ENCODE assay signal across 19 cellular contexts in genomic region chr9:133962341-133962740, GRCh38. TPM values are rescaled to one million over a fixed set of nuclear protein-coding genes. Genes with fewer than 3 reads are reported as not detected.
A peak's percentile ranks its signal among the peaks of the same experiment; 100 is the strongest.
DNase-seq lines count a peak whose midpoint lies in the region; ATAC-seq and TF ChIP-seq lines count a peak whose summit lies in the region.
"Had no signal": no experiment of that assay in that cellular context is flagged by ENCODE, and none has a peak within 500 bp of the region (broad histone marks: within the 10 kb centered on the region; RNA-seq: fewer than 3 reads in every experiment).

No MANE protein-coding gene starts in this region.

- no peak for TF ChIP-seq EP300 in suprapubic skin (IDR thresholded peaks at IDR 0.05)

- TF ChIP-seq CTCF in left ventricle myocardium inferior (IDR thresholded peaks at IDR 0.05; ENCODE audit: borderline replicate concordance), result no peak
- no peak for TF ChIP-seq CTCF in OCI-LY3 (IDR thresholded peaks at IDR 0.05; ENCODE audit: low read depth, low read length)
- no peak for TF ChIP-seq CTCF in suprapubic skin (IDR thresholded peaks at IDR 0.05)

- peaks cover 3 to 4% of the 10 kb centered on the region in 2 donors for H3K9me3 Mint-ChIP-seq in stimulated activated naive B cell treated with anti-CD40 and anti-IgM and Interleukin-4, amounts not matched to agents 10 μg/mL and 1 μg/mL and 100 μg/mL, for 72 hours

- H3K4me1 Mint-ChIP-seq in stimulated activated naive B cell treated with anti-CD40 and anti-IgM and Interleukin-4, amounts not matched to agents 10 μg/mL and 1 μg/mL and 100 μg/mL, for 72 hours, result peaks cover 62 to 84% of the 10 kb centered on the region in 2 donors

- TF ChIP-seq POLR2A in suprapubic skin (IDR thresholded peaks at IDR 0.05), result no peak

- DNase-seq in left cardiac atrium (peak; percentile 18), left ventricle myocardium inferior (no peak), right cardiac atrium (peak; percentile 6 to 42 (median 34)), NOMO-1 treated with dmso at 0.1 percent for 144 hours (lab: John Stamatoyannopoulos, UW; ENCODE audit: unreplicated experiment) (no peak), HuH-7.5 (ENCODE audit: low spot score) (no peak), suprapubic skin (ENCODE audit: low spot score in 2 of 2) (no peak)
- DNase-seq in stimulated activated naive B cell treated with anti-CD40 and anti-IgM and Interleukin-4, amounts not matched to agents 10 μg/mL and 1 μg/mL and 100 μg/mL, for 72 hours, result no peak
- DNase-seq: CD4-positive, alpha-beta memory T cell; DMS153; GF-D8; NCI-H1417; NCI-H1930; NCI-H526; Peyer's patch; SIG-M5 had no signal

- peaks cover 9 to 35% of the 10 kb centered on the region in 2 donors for H3K36me3 Mint-ChIP-seq in stimulated activated naive B cell treated with anti-CD40 and anti-IgM and Interleukin-4, amounts not matched to agents 10 μg/mL and 1 μg/mL and 100 μg/mL, for 72 hours

- peak overlapping the region; percentile 96 for H3K4me2 ChIP-seq in OCI-LY3 (ENCODE audit: low read length)
- H3K4me2 ChIP-seq: KMS-11 had no signal

- no peaks in the 10 kb centered on the region for H3K27me3 Mint-ChIP-seq in stimulated activated naive B cell treated with anti-CD40 and anti-IgM and Interleukin-4, amounts not matched to agents 10 μg/mL and 1 μg/mL and 100 μg/mL, for 72 hours

- H3K4me3 Mint-ChIP-seq in stimulated activated naive B cell treated with anti-CD40 and anti-IgM and Interleukin-4, amounts not matched to agents 10 μg/mL and 1 μg/mL and 100 μg/mL, for 72 hours, result no peak overlapping the region
- H3K4me3 Mint-ChIP-seq: CD4-positive, alpha-beta memory T cell had no signal

- H3K27me3 ChIP-seq in left ventricle myocardium inferior (ENCODE audit: low read depth), result no peaks in the 10 kb centered on the region
- H3K27me3 ChIP-seq in OCI-LY3 (ENCODE audit: low read depth, low read length), result no peaks in the 10 kb centered on the region
- no peaks in the 10 kb centered on the region for H3K27me3 ChIP-seq in right cardiac atrium (ENCODE audit: control insufficient read depth, insufficient read depth)
- no peaks in the 10 kb centered on the region for H3K27me3 ChIP-seq in suprapubic skin
- H3K27me3 ChIP-seq: BE2C, Peyer's patch had no signal

- no peak overlapping the region for H3K27ac ChIP-seq in left ventricle myocardium inferior (replicated peaks)
- no peak overlapping the region for H3K27ac ChIP-seq in OCI-LY3 (ENCODE audit: low read length)
- no peak overlapping the region for H3K27ac ChIP-seq in right cardiac atrium (ENCODE audit: low read length)
- H3K27ac ChIP-seq in suprapubic skin, result no peak overlapping the region
- H3K27ac ChIP-seq: KMS-11 had no signal

- WGBS in right cardiac atrium, result 78% methylated on average over 7 of the region's 7 CpGs
- 92% methylated on average over 5 of the region's 7 CpGs for WGBS in suprapubic skin

- no peak overlapping the region for H2AFZ ChIP-seq in OCI-LY3 (ENCODE audit: low read depth, low read length)

- H3K79me2 ChIP-seq in OCI-LY3 (ENCODE audit: low read length), result peaks cover 91% of the 10 kb centered on the region

- no peak for ATAC-seq in left cardiac atrium
- no peak for ATAC-seq in right cardiac atrium
- ATAC-seq in stimulated activated naive B cell treated with anti-CD40 and anti-IgM and Interleukin-4, amounts not matched to agents 10 μg/mL and 1 μg/mL and 100 μg/mL, for 72 hours (replicated peaks), result no peak
- ATAC-seq: SK-N-SH treated with all-trans-retinoic acid at 6 μM for 48 hours had no signal

- peaks cover 23% of the 10 kb centered on the region for H3K9me3 ChIP-seq in left ventricle myocardium inferior (replicated peaks)
- peaks cover 7% of the 10 kb centered on the region; the same call in 1 of the 2 replicates for H3K9me3 ChIP-seq in OCI-LY3 (ENCODE audit: insufficient read depth, low read length)
- H3K9me3 ChIP-seq in right cardiac atrium (ENCODE audit: control insufficient read depth, low read length), result no peaks in the 10 kb centered on the region
- H3K9me3 ChIP-seq in suprapubic skin, result no peaks in the 10 kb centered on the region
- H3K9me3 ChIP-seq: BE2C had no signal

- peaks cover 29% of the 10 kb centered on the region for H4K20me1 ChIP-seq in OCI-LY3 (ENCODE audit: insufficient read depth, low read length)

- H3K4me1 ChIP-seq in left ventricle myocardium inferior (peaks cover 41% of the 10 kb centered on the region), OCI-LY3 (ENCODE audit: low read length) (peaks cover 55% of the 10 kb centered on the region), right cardiac atrium (ENCODE audit: control insufficient read depth, insufficient read depth, low read length) (peaks cover 2% of the 10 kb centered on the region), suprapubic skin (peaks cover 25% of the 10 kb centered on the region)

- intact Hi-C loops in left cardiac atrium (cut with DNase I), result no loop called here
- intact Hi-C loops in left ventricle myocardium inferior (cut with micrococcal nuclease), result no loop called here
- intact Hi-C loops in right cardiac atrium (cut with DNase I), result no loop called here

- peak overlapping the region; percentile 62 for H3K9ac ChIP-seq in OCI-LY3 (ENCODE audit: low read length)
- H3K9ac ChIP-seq: KMS-11 had no signal

- no peak overlapping the region for H3K4me3 ChIP-seq in left ventricle myocardium inferior
- peak overlapping the region; percentile 70 for H3K4me3 ChIP-seq in OCI-LY3 (ENCODE audit: low read length)
- no peak overlapping the region for H3K4me3 ChIP-seq in right cardiac atrium (ENCODE audit: low read length)
- no peak overlapping the region for H3K4me3 ChIP-seq in suprapubic skin
- H3K4me3 ChIP-seq: Peyer's patch had no signal

- peak overlapping the region; percentile 77 for H3K27ac Mint-ChIP-seq in stimulated activated naive B cell treated with anti-CD40 and anti-IgM and Interleukin-4, amounts not matched to agents 10 μg/mL and 1 μg/mL and 100 μg/mL, for 72 hours
- H3K27ac Mint-ChIP-seq: CD4-positive, alpha-beta memory T cell had no signal

- no peaks in the 10 kb centered on the region for H3K36me3 ChIP-seq in left ventricle myocardium inferior
- H3K36me3 ChIP-seq in OCI-LY3 (replicated peaks; ENCODE audit: low read depth, low read length), result peaks cover 9% of the 10 kb centered on the region
- no peaks in the 10 kb centered on the region for H3K36me3 ChIP-seq in suprapubic skin
- H3K36me3 ChIP-seq: Peyer's patch had no signal

RNA-seq across cellular contexts. Expression of gene VAV2, which starts 29.8 kb away (rescaled TPM):
- 1 to 10 TPM; 8.3 to 9.6 TPM for total RNA-seq in left cardiac atrium
- 4.1 TPM for total RNA-seq in left ventricle myocardium inferior
- 10 to 100 TPM in 1 of 4 donors, 1 to 10 TPM in 3; 6.3 to 11.4 (median 8.2) TPM for total RNA-seq in right cardiac atrium
- polyA plus RNA-seq in right cardiac atrium, result 4.7 TPM
- 10 to 100 TPM in 1 of 4 donors, 1 to 10 TPM in 3; 5.2 to 10.3 (median 6.4) TPM for total RNA-seq in suprapubic skin

Comparison
In these comparisons a context has a peak if more than half of its experiments do, and no peak if none do; other contexts are left out.
1. DNase-seq: peak in left cardiac atrium (single experiment) and right cardiac atrium (3 of 3); none in left ventricle myocardium inferior (single experiment), stimulated activated naive B cell treated with anti-CD40 and anti-IgM and Interleukin-4, amounts not matched to agents 10 μg/mL and 1 μg/mL and 100 μg/mL, for 72 hours (single experiment), NOMO-1 treated with dmso at 0.1 percent for 144 hours (single experiment), HuH-7.5 (single experiment) and suprapubic skin (0 of 2).